10 cellular contexts compared by ENCODE assay signal in genomic region chrX:120664081-120664480, GRCh38. TPM values are rescaled to one million over a fixed set of nuclear protein-coding genes. Genes with fewer than 3 reads are reported as not detected.
DNase-seq lines count a peak whose midpoint lies in the region; ATAC-seq and TF ChIP-seq lines count a peak whose summit lies in the region.
"Had no signal": no experiment of that assay in that cellular context is flagged by ENCODE, and none has a peak within 500 bp of the region (broad histone marks: within the 10 kb centered on the region; RNA-seq: fewer than 3 reads in every experiment).

No MANE protein-coding gene starts in this region.

- DNase-seq in AG10803 (ENCODE audit: low read depth) (peak; percentile 27), Panc1 (ENCODE audit: low read depth, low spot score) (peak; percentile 32), glomerular visceral epithelial cell (ENCODE audit: extremely low spot score) (peak; percentile 8), D341Med (ENCODE audit: low spot score) (no peak), sigmoid colon (no peak), globus pallidus (ENCODE audit: low spot score) (no peak)
- DNase-seq: activated T-cell treated with anti-CD3 and anti-CD28 coated beads for 4 hours, hippocampal formation had no signal

- H3K9me3 ChIP-seq in Panc1 (ENCODE audit: control insufficient read depth, insufficient read depth, low read depth, low read length), result no peaks in the 10 kb centered on the region
- H3K9me3 ChIP-seq in sigmoid colon, result no peaks in the 10 kb centered on the region

- no peak for ATAC-seq in Panc1
- ATAC-seq in GM21528 (IDR thresholded peaks at IDR 0.05; ENCODE audit: low FRiP score, unreplicated experiment), result no peak

- H3K27ac ChIP-seq in Panc1 (ENCODE audit: low read length) (no peak overlapping the region), sigmoid colon (no peak overlapping the region)

- CTCF ChIA-PET in Panc1 (lab: Charles Lee), result interaction anchor here (1.4 kb wide), 1 partner anchor 165 kb away, joined by 3 read pairs; no protein-coding TSS in a partner anchor

- TF ChIP-seq POLR2A in sigmoid colon (IDR thresholded peaks at IDR 0.05), result no peak

- TF ChIP-seq CTCF in AG10803 (conservative IDR thresholded peaks at IDR 0.05; ENCODE audit: low read length) (peak; percentile 34), GM12873 (IDR thresholded peaks at IDR 0.05; ENCODE audit: insufficient read depth, low read depth, low read length, missing control alignments) (peak; percentile 3), Panc1 (IDR thresholded peaks at IDR 0.05) (peak; percentile 31; the same call in 1 of the 2 replicates), sigmoid colon (IDR thresholded peaks at IDR 0.05) (no peak)

- in situ Hi-C loops in Panc1 (cut with HindIII; ENCODE audit: low pct_unique_long_range_greater_than_20kb, low sequenced_read_pairs), result no loop called here

- no TSS peak for BruUV-seq in Panc1 (replicated peaks; lab: Mats Ljungman, UMichigan)

- no peaks in the 10 kb centered on the region for H3K36me3 ChIP-seq in Panc1 (ENCODE audit: control insufficient read depth, insufficient read depth, low read length)
- no peaks in the 10 kb centered on the region for H3K36me3 ChIP-seq in sigmoid colon

- intact Hi-C loops in Panc1 (cut with micrococcal nuclease; ENCODE audit: unreplicated experiment) (no loop called here), sigmoid colon (cut with DNase I) (no loop called here)

- H3K4me1 ChIP-seq in Panc1 (ENCODE audit: control insufficient read depth, insufficient read depth, low read length) (no peaks in the 10 kb centered on the region), sigmoid colon (no peaks in the 10 kb centered on the region)

- POLR2A ChIA-PET in Panc1 (lab: Charles Lee), result no interaction called here

- WGBS in sigmoid colon, 2 donors, result 62 to 75% methylated on average over 1 of the region's 1 CpG

- no peak for TF ChIP-seq EP300 in sigmoid colon (IDR thresholded peaks at IDR 0.05)

- H3K4me3 ChIP-seq in AG10803 (ENCODE audit: low read length) (no peak overlapping the region), Panc1 (ENCODE audit: low read depth in 2 of 2, low read length in 2 of 2) (no peak overlapping the region), sigmoid colon (no peak overlapping the region)

- H3K27me3 ChIP-seq in Panc1 (ENCODE audit: control insufficient read depth, insufficient read depth, low read length), result no peaks in the 10 kb centered on the region
- H3K27me3 ChIP-seq in sigmoid colon, result no peaks in the 10 kb centered on the region

RNA-seq across cellular contexts. Expression of gene C1GALT1C1, which starts 34.2 kb away (rescaled TPM):
- total RNA-seq in Panc1 (2021; ENCODE audit: unreplicated experiment) (32.4 TPM), sigmoid colon (10 to 100 TPM; 16.6 to 29.3 (median 22.2) TPM)
- polyA plus RNA-seq in Panc1 (2012; ENCODE audit: insufficient read length), result 24.4 TPM
- polyA plus RNA-seq in sigmoid colon, result 10 to 100 TPM in 2 of 3 donors, 1 to 10 TPM in 1; 5.4 to 31.7 (median 14.3) TPM

Comparison
In these comparisons a context has a peak if more than half of its experiments do, and no peak if none do; other contexts are left out.
1. DNase-seq: peak in AG10803 (single experiment), Panc1 (single experiment) and glomerular visceral epithelial cell (single experiment); none in D341Med (single experiment), sigmoid colon (single experiment) and globus pallidus (single experiment).
2. CTCF ChIP-seq: peak in AG10803 (single experiment), GM12873 (single experiment) and Panc1 (single experiment); none in sigmoid colon (0 of 4).